ENCODE assay signal across 8 cellular contexts in the genomic region with DNA sequence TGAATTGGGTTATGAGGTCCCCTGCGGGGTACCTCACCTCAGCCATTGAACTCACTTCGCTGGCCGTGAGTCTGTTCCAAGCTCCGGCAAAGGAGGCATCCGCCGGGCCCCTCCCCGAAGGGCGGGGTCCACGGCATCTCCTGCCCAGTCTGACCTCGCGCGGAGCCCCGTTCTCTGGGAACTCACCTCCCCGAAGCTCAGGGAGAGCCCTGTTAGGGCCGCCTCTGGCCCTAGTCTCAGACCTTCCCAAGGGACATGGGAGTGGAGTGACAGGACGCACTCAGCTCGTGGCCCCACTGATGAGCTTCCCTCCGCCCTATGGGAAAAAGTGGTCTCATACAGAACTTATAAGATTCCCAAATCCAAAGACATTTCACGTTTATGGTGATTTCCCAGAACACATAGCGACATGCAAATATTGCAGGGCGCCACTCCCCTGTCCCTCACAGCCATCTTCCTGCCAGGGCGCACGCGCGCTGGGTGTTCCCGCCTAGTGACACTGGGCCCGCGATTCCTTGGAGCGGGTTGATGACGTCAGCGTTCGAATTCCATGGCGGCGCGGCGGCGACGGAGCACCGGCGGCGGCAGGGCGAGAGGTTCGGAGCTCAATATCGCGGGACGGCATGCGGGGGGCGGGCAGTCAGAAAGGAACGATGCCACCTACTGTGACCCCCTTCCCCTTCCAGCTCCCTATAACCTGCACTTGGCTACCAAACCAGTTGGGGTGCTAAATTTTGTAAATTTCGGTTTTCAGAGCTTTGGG. TPM values are rescaled to one million over a fixed set of nuclear protein-coding genes. Genes with fewer than 3 reads are reported as not detected.
DNase-seq lines count a peak whose midpoint lies in the region; ATAC-seq and TF ChIP-seq lines count a peak whose summit lies in the region.

A gene with protein sequence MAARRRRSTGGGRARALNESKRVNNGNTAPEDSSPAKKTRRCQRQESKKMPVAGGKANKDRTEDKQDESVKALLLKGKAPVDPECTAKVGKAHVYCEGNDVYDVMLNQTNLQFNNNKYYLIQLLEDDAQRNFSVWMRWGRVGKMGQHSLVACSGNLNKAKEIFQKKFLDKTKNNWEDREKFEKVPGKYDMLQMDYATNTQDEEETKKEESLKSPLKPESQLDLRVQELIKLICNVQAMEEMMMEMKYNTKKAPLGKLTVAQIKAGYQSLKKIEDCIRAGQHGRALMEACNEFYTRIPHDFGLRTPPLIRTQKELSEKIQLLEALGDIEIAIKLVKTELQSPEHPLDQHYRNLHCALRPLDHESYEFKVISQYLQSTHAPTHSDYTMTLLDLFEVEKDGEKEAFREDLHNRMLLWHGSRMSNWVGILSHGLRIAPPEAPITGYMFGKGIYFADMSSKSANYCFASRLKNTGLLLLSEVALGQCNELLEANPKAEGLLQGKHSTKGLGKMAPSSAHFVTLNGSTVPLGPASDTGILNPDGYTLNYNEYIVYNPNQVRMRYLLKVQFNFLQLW (plus strand): TSS at position 544 of the 763 bp plus-strand sequence. CDS start 7 bp downstream, at position 551.

- no peak for TF ChIP-seq CTCF in colonic mucosa (IDR thresholded peaks at IDR 0.05)

- H3K9ac ChIP-seq in BLaER1: peak within 1 kb of the TSS; percentile 89
- H3K9ac ChIP-seq in colonic mucosa (ENCODE audit: low read depth in 2 of 2, low read length in 2 of 2): peak within 1 kb of the TSS; percentile 85 to 86

- H3K9me3 Mint-ChIP-seq in activated CD4-positive, alpha-beta T cell treated with anti-CD3 and anti-CD28 coated beads, Interleukin-2, amount 10 ng/mL, durations not matched to agents 24 days and 14 days: no peaks in the 10 kb centered on the region

- peak within 1 kb of the TSS; percentile 97 for H3K27ac Mint-ChIP-seq in activated CD4-positive, alpha-beta T cell treated with anti-CD3 and anti-CD28 coated beads, Interleukin-2, amount 10 ng/mL, durations not matched to agents 24 days and 14 days

- peaks cover 24% of the 10 kb centered on the region for H3K36me3 Mint-ChIP-seq in activated CD4-positive, alpha-beta T cell treated with anti-CD3 and anti-CD28 coated beads, Interleukin-2, amount 10 ng/mL, durations not matched to agents 24 days and 14 days (ENCODE audit: low read depth)

- H3K4me3 Mint-ChIP-seq in activated CD4-positive, alpha-beta T cell treated with anti-CD3 and anti-CD28 coated beads, Interleukin-2, amount 10 ng/mL, durations not matched to agents 24 days and 14 days: peak within 1 kb of the TSS; percentile 99

- H3K9me3 ChIP-seq in BLaER1 (no peaks in the 10 kb centered on the region), colonic mucosa (no peaks in the 10 kb centered on the region)

- intact Hi-C loops in activated CD4-positive, alpha-beta T cell treated with anti-CD3 and anti-CD28 coated beads, Interleukin-2, amount 10 ng/mL, durations not matched to agents 24 days and 14 days (cut with micrococcal nuclease): loop anchor here (1.0 to 5.0 kb wide), 12 partner anchors 10 to 759 kb away; a partner anchor contains a TSS
- intact Hi-C loops in colonic mucosa (cut with DNase I): loop anchor here (10.0 kb wide), 1 partner anchor 122 kb away; a partner anchor contains a TSS

- DNase-seq in NCI-H526 treated with DMSO at 0.1 percent for 48 hours (lab: John Stamatoyannopoulos, UW): peak; percentile 97
- peak; percentile 98 for DNase-seq in activated CD4-positive, alpha-beta T cell treated with anti-CD3 and anti-CD28 coated beads, Interleukin-2, amount 10 ng/mL, durations not matched to agents 24 days and 14 days
- peak; percentile 97 for DNase-seq in colonic mucosa
- DNase-seq in stimulated activated CD4-positive, alpha-beta T cell treated with anti-CD3 and anti-CD28 coated beads, Interleukin-1b, Interleukin-23, amount 100 ng/mL, for 4 hours (ENCODE audit: low read depth in 2 of 2): peak; percentile 77 to 91

- H3K4me1 Mint-ChIP-seq in activated CD4-positive, alpha-beta T cell treated with anti-CD3 and anti-CD28 coated beads, Interleukin-2, amount 10 ng/mL, durations not matched to agents 24 days and 14 days: peaks cover 18% of the 10 kb centered on the region

- no peaks in the 10 kb centered on the region for H4K20me1 ChIP-seq in BLaER1

- H3K27ac ChIP-seq in BLaER1: peak within 1 kb of the TSS; percentile 79
- H3K27ac ChIP-seq in colonic mucosa: peak within 1 kb of the TSS; percentile 87
- peak within 1 kb of the TSS; percentile 85 for H3K27ac ChIP-seq in layer of hippocampus (ENCODE audit: low read depth, low read length)

- H3K4me1 ChIP-seq in BLaER1 (peaks cover 21% of the 10 kb centered on the region), colonic mucosa (no peaks in the 10 kb centered on the region)

- peak within 1 kb of the TSS; percentile 82 for H3K4me2 ChIP-seq in BLaER1

- peaks cover 2% of the 10 kb centered on the region for H3K27me3 Mint-ChIP-seq in activated CD4-positive, alpha-beta T cell treated with anti-CD3 and anti-CD28 coated beads, Interleukin-2, amount 10 ng/mL, durations not matched to agents 24 days and 14 days

- H3K36me3 ChIP-seq in BLaER1: peaks cover 33% of the 10 kb centered on the region
- no peaks in the 10 kb centered on the region for H3K36me3 ChIP-seq in colonic mucosa

- peak within 1 kb of the TSS; percentile 74 for H3K4me3 ChIP-seq in BLaER1
- peak within 1 kb of the TSS; percentile 66 for H3K4me3 ChIP-seq in colonic mucosa

- ATAC-seq in GM19324 (IDR thresholded peaks at IDR 0.05; ENCODE audit: low FRiP score, unreplicated experiment) (peak; percentile 93), HG03469 (IDR thresholded peaks at IDR 0.05; ENCODE audit: unreplicated experiment) (peak; percentile 95)

- H3K27me3 ChIP-seq in BLaER1 (no peaks in the 10 kb centered on the region), colonic mucosa (no peaks in the 10 kb centered on the region), layer of hippocampus (ENCODE audit: control insufficient read depth, insufficient read depth, low read length) (no peaks in the 10 kb centered on the region)

RNA-seq across cellular contexts. Expression of the gene that starts here (rescaled TPM):
- total RNA-seq in activated CD4-positive, alpha-beta T cell treated with anti-CD3 and anti-CD28 coated beads, Interleukin-2, amount 10 ng/mL, durations not matched to agents 24 days and 14 days: 32.0 and 33.1 TPM in 2 replicates
- total RNA-seq in colonic mucosa: 10 to 100 TPM; 12.5 to 23.7 TPM

Comparison
In these comparisons a context has a peak if more than half of its experiments do, and no peak if none do; other contexts are left out.
1. Peak in every context shown above with its lines: DNase-seq, ATAC-seq, H3K4me3 ChIP-seq and H3K27ac ChIP-seq.